1 cellular context compared by ENCODE assay signal in the genomic region with DNA sequence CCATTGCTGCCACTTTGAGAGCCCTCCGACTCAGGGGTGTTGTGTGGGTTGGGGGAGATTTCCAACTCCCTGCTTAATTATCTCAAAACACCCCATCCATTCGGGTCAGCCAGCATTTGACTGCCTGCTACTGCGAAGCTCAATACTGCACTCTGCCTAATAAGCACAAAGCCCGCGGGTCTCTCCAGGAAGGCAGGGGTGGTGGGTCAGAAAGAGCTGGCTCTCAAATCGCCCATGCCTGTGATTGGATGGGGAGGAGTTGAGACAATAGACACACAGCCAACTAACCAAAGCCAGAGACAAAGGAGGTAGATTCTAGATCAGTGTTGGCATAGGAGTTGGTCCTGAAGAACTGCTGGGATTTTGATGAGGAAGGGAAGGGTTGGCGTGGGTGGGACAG.
TF ChIP-seq lines count a peak whose summit lies in the region.

No MANE protein-coding gene starts in this region.

TF ChIP-seq in GM23338, 12 proteins besides CTCF, POLR2A, EP300 and RAD21 (continued from another document):
- TF ChIP-seq, protein P1, sequence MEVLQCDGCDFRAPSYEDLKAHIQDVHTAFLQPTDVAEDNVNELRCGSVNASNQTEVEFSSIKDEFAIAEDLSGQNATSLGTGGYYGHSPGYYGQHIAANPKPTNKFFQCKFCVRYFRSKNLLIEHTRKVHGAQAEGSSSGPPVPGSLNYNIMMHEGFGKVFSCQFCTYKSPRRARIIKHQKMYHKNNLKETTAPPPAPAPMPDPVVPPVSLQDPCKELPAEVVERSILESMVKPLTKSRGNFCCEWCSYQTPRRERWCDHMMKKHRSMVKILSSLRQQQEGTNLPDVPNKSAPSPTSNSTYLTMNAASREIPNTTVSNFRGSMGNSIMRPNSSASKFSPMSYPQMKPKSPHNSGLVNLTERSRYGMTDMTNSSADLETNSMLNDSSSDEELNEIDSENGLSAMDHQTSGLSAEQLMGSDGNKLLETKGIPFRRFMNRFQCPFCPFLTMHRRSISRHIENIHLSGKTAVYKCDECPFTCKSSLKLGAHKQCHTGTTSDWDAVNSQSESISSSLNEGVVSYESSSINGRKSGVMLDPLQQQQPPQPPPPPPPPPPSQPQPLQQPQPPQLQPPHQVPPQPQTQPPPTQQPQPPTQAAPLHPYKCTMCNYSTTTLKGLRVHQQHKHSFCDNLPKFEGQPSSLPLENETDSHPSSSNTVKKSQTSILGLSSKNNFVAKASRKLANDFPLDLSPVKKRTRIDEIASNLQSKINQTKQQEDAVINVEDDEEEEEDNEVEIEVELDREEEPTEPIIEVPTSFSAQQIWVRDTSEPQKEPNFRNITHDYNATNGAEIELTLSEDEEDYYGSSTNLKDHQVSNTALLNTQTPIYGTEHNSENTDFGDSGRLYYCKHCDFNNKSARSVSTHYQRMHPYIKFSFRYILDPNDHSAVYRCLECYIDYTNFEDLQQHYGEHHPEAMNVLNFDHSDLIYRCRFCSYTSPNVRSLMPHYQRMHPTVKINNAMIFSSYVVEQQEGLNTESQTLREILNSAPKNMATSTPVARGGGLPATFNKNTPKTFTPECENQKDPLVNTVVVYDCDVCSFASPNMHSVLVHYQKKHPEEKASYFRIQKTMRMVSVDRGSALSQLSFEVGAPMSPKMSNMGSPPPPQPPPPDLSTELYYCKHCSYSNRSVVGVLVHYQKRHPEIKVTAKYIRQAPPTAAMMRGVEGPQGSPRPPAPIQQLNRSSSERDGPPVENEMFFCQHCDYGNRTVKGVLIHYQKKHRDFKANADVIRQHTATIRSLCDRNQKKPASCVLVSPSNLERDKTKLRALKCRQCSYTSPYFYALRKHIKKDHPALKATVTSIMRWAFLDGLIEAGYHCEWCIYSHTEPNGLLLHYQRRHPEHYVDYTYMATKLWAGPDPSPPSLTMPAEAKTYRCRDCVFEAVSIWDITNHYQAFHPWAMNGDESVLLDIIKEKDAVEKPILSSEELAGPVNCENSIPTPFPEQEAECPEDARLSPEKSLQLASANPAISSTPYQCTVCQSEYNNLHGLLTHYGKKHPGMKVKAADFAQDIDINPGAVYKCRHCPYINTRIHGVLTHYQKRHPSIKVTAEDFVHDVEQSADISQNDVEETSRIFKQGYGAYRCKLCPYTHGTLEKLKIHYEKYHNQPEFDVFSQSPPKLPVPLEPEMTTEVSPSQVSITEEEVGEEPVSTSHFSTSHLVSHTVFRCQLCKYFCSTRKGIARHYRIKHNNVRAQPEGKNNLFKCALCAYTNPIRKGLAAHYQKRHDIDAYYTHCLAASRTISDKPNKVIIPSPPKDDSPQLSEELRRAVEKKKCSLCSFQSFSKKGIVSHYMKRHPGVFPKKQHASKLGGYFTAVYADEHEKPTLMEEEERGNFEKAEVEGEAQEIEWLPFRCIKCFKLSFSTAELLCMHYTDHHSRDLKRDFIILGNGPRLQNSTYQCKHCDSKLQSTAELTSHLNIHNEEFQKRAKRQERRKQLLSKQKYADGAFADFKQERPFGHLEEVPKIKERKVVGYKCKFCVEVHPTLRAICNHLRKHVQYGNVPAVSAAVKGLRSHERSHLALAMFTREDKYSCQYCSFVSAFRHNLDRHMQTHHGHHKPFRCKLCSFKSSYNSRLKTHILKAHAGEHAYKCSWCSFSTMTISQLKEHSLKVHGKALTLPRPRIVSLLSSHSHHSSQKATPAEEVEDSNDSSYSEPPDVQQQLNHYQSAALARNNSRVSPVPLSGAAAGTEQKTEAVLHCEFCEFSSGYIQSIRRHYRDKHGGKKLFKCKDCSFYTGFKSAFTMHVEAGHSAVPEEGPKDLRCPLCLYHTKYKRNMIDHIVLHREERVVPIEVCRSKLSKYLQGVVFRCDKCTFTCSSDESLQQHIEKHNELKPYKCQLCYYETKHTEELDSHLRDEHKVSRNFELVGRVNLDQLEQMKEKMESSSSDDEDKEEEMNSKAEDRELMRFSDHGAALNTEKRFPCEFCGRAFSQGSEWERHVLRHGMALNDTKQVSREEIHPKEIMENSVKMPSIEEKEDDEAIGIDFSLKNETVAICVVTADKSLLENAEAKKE (CRISPR knock-in tag; IDR thresholded peaks at IDR 0.05): no peak
- TF ChIP-seq EZH2phosphoT487 (IDR thresholded peaks at IDR 0.05; ENCODE audit: unreplicated experiment): no peak
- TF ChIP-seq ZNF331 (CRISPR knock-in tag; IDR thresholded peaks at IDR 0.05; ENCODE audit: low read depth): no peak
- TF ChIP-seq NANOG (IDR thresholded peaks at IDR 0.05; ENCODE audit: borderline replicate concordance): no peak
